In genomic region chr6:34396518-34396917, GRCh38 we compare ENCODE assay signal across 1 cellular context.
TF ChIP-seq lines count a peak whose summit lies in the region.

No MANE protein-coding gene starts in this region.

TF ChIP-seq in GM23338, 12 proteins besides CTCF, POLR2A, EP300 and RAD21 (continued from another document):
- TF ChIP-seq, protein P1, sequence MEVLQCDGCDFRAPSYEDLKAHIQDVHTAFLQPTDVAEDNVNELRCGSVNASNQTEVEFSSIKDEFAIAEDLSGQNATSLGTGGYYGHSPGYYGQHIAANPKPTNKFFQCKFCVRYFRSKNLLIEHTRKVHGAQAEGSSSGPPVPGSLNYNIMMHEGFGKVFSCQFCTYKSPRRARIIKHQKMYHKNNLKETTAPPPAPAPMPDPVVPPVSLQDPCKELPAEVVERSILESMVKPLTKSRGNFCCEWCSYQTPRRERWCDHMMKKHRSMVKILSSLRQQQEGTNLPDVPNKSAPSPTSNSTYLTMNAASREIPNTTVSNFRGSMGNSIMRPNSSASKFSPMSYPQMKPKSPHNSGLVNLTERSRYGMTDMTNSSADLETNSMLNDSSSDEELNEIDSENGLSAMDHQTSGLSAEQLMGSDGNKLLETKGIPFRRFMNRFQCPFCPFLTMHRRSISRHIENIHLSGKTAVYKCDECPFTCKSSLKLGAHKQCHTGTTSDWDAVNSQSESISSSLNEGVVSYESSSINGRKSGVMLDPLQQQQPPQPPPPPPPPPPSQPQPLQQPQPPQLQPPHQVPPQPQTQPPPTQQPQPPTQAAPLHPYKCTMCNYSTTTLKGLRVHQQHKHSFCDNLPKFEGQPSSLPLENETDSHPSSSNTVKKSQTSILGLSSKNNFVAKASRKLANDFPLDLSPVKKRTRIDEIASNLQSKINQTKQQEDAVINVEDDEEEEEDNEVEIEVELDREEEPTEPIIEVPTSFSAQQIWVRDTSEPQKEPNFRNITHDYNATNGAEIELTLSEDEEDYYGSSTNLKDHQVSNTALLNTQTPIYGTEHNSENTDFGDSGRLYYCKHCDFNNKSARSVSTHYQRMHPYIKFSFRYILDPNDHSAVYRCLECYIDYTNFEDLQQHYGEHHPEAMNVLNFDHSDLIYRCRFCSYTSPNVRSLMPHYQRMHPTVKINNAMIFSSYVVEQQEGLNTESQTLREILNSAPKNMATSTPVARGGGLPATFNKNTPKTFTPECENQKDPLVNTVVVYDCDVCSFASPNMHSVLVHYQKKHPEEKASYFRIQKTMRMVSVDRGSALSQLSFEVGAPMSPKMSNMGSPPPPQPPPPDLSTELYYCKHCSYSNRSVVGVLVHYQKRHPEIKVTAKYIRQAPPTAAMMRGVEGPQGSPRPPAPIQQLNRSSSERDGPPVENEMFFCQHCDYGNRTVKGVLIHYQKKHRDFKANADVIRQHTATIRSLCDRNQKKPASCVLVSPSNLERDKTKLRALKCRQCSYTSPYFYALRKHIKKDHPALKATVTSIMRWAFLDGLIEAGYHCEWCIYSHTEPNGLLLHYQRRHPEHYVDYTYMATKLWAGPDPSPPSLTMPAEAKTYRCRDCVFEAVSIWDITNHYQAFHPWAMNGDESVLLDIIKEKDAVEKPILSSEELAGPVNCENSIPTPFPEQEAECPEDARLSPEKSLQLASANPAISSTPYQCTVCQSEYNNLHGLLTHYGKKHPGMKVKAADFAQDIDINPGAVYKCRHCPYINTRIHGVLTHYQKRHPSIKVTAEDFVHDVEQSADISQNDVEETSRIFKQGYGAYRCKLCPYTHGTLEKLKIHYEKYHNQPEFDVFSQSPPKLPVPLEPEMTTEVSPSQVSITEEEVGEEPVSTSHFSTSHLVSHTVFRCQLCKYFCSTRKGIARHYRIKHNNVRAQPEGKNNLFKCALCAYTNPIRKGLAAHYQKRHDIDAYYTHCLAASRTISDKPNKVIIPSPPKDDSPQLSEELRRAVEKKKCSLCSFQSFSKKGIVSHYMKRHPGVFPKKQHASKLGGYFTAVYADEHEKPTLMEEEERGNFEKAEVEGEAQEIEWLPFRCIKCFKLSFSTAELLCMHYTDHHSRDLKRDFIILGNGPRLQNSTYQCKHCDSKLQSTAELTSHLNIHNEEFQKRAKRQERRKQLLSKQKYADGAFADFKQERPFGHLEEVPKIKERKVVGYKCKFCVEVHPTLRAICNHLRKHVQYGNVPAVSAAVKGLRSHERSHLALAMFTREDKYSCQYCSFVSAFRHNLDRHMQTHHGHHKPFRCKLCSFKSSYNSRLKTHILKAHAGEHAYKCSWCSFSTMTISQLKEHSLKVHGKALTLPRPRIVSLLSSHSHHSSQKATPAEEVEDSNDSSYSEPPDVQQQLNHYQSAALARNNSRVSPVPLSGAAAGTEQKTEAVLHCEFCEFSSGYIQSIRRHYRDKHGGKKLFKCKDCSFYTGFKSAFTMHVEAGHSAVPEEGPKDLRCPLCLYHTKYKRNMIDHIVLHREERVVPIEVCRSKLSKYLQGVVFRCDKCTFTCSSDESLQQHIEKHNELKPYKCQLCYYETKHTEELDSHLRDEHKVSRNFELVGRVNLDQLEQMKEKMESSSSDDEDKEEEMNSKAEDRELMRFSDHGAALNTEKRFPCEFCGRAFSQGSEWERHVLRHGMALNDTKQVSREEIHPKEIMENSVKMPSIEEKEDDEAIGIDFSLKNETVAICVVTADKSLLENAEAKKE (CRISPR knock-in tag; IDR thresholded peaks at IDR 0.05), result no peak
- TF ChIP-seq CREB1 (CRISPR knock-in tag; IDR thresholded peaks at IDR 0.05; ENCODE audit: low read depth) (no peak), ZNF331 (CRISPR knock-in tag; IDR thresholded peaks at IDR 0.05; ENCODE audit: low read depth) (no peak), ZNF114 (CRISPR knock-in tag; IDR thresholded peaks at IDR 0.05) (no peak), STAT1 (IDR thresholded peaks at IDR 0.05; ENCODE audit: unreplicated experiment) (no peak), EZH2phosphoT487 (IDR thresholded peaks at IDR 0.05; ENCODE audit: unreplicated experiment) (no peak), REST (IDR thresholded peaks at IDR 0.05; ENCODE audit: unreplicated experiment) (no peak), EZH2 (IDR thresholded peaks at IDR 0.05; ENCODE audit: low read depth, unreplicated experiment) (no peak), ETS1 (IDR thresholded peaks at IDR 0.05) (no peak), NANOG (IDR thresholded peaks at IDR 0.05; ENCODE audit: borderline replicate concordance) (no peak), JUNB (IDR thresholded peaks at IDR 0.05; ENCODE audit: unreplicated experiment) (no peak)
